14 cellular contexts compared by ENCODE assay signal in the genomic region with DNA sequence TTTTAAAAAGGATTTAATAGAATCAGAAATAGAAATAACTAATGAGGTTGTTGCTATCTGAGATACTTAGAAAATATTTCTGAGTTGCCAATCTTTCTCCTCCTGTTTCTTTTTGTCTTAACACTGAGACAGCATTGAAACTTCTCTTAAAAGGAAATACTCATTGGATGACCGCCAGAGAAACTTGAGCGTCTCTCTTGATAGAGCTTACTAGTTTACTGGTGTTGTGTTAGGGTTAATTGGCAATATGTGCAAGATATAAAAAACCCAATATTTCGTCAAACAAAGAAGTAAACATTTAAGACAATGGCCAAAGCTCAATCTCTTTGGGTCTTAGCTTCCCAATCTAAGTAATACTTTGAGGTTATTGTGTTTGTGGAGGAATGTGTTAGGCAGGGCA.
DNase-seq lines count a peak whose midpoint lies in the region; ATAC-seq and TF ChIP-seq lines count a peak whose summit lies in the region.
"Had no signal": no experiment of that assay in that cellular context is flagged by ENCODE, and none has a peak within 500 bp of the region (broad histone marks: within the 10 kb centered on the region; RNA-seq: fewer than 3 reads in every experiment).

No MANE protein-coding gene starts in this region.

- intact Hi-C loops in cardiac septum (cut with DNase I): no loop called here
- intact Hi-C loops in left cardiac atrium (cut with DNase I): no loop called here
- intact Hi-C loops in sciatic nerve (cut with DNase I): no loop called here

- H3K27ac ChIP-seq in cardiac muscle cell: no peak overlapping the region
- H3K27ac ChIP-seq: SJSA1 had no signal

- TF ChIP-seq CTCF in cardiac muscle cell (IDR thresholded peaks at IDR 0.05; ENCODE audit: low read depth, low read length): no peak

- H3K4me3 ChIP-seq in cardiac muscle cell (no peak overlapping the region), adipocyte (ENCODE audit: low read length) (no peak overlapping the region)
- H3K4me3 ChIP-seq: SJSA1 had no signal

- no peak overlapping the region for H3K9ac ChIP-seq in adipocyte (ENCODE audit: low read length)

- H3K36me3 ChIP-seq in cardiac muscle cell (no peaks in the 10 kb centered on the region), adipocyte (ENCODE audit: control insufficient read depth, insufficient read depth, low read length, severe bottlenecking) (no peaks in the 10 kb centered on the region)
- H3K36me3 ChIP-seq: SJSA1 had no signal

- no peaks in the 10 kb centered on the region for H3K27me3 ChIP-seq in cardiac muscle cell
- peaks cover 2% of the 10 kb centered on the region for H3K27me3 ChIP-seq in adipocyte (replicated peaks; ENCODE audit: control insufficient read depth, insufficient read depth, low read length)
- H3K27me3 ChIP-seq: SJSA1 had no signal

- ATAC-seq in GM19035 (IDR thresholded peaks at IDR 0.05; ENCODE audit: unreplicated experiment): no peak
- no peak for ATAC-seq in left cardiac atrium
- ATAC-seq in sciatic nerve: no peak

- H3K4me1 ChIP-seq in cardiac muscle cell (ENCODE audit: low read depth) (no peaks in the 10 kb centered on the region), adipocyte (ENCODE audit: control insufficient read depth, insufficient read depth, low read length) (peaks cover 6% of the 10 kb centered on the region)
- H3K4me1 ChIP-seq: SJSA1 had no signal

- no peaks in the 10 kb centered on the region for H3K9me3 ChIP-seq in cardiac muscle cell (ENCODE audit: low read depth)
- H3K9me3 ChIP-seq in adipocyte (ENCODE audit: control insufficient read depth, low read length): no peaks in the 10 kb centered on the region
- H3K9me3 ChIP-seq: SJSA1 had no signal

- DNase-seq in cardiac muscle cell (ENCODE audit: low read depth in 1 of 2, low spot score in 1 of 2) (peak; percentile 19 to 28), cardiac septum (ENCODE audit: low spot score) (no peak), adipocyte (ENCODE audit: low read depth) (peak; percentile 1), foreskin melanocyte (peak; percentile 24), NCI-H1417 (lab: John Stamatoyannopoulos, UW) (no peak), left cardiac atrium (no peak), sciatic nerve (ENCODE audit: low spot score) (no peak)
- DNase-seq: activated CD4-positive, alpha-beta T cell treated with anti-CD3 and anti-CD28 coated beads for 1 hour; activated CD8-positive, alpha-beta memory T cell treated with anti-CD3 and anti-CD28 coated beads, Interleukin-2, amount 50 U/mL, for 4 hours; activated effector memory CD4-positive, alpha-beta T cell treated with Interleukin-2 at 50 U/mL for 16 hours; DND-41; stimulated activated naive CD4-positive, alpha-beta T cell treated with Interleukin-2 at 50 U/mL for 16 hours had no signal

Comparison
In these comparisons a context has a peak if more than half of its experiments do, and no peak if none do; other contexts are left out.
1. DNase-seq: peak in cardiac muscle cell (2 of 2), adipocyte (single experiment) and foreskin melanocyte (single experiment); none in cardiac septum (single experiment), NCI-H1417 (0 of 3), left cardiac atrium (single experiment) and sciatic nerve (single experiment).